8 cellular contexts compared by ENCODE assay signal in the genomic region with DNA sequence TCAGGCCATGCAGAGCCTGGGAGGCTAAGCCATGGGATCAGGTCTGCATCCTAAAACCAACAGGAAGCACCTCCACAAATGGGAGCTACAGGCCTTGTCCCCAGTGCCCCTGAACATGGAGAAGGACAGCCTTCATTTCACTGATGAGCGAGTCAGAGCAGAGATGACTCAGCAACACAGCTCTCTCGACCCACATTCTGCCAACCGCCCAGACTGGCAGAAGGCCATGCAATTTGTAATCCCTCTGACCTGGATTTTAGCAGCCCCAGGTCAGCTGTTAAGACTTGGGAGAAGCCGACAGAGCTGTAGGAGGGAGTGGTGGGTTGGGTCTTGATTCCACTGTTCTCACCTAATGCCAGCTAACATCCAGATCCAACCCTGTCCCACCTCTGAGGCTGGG.
DNase-seq lines count a peak whose midpoint lies in the region; ATAC-seq lines count a peak whose summit lies in the region.

No MANE protein-coding gene starts in this region.

- peak; percentile 42 for ATAC-seq in GM21825 (IDR thresholded peaks at IDR 0.05; ENCODE audit: unreplicated experiment)
- ATAC-seq in HG03097 (IDR thresholded peaks at IDR 0.05; ENCODE audit: low FRiP score, unreplicated experiment): no peak

- DNase-seq in D341Med (ENCODE audit: low spot score): peak; percentile 78
- DNase-seq in NCI-H2196 (lab: John Stamatoyannopoulos, UW; ENCODE audit: unreplicated experiment): peak; percentile 85
- peak; percentile 94 for DNase-seq in astrocyte of the hippocampus (ENCODE audit: low read depth, low spot score)
- peak; percentile 85 for DNase-seq in iris pigment epithelial cell (ENCODE audit: low read depth)
- peak; percentile 58 for DNase-seq in superior temporal gyrus (ENCODE audit: extremely low spot score)
- DNase-seq in NCI-H2227 treated with DMSO at 0.1 percent for 48 hours (lab: John Stamatoyannopoulos, UW): no peak
